9 cellular contexts compared by ENCODE assay signal in genomic region chr11:71404209-71404608, GRCh38.
"Had no signal": no experiment of that assay in that cellular context is flagged by ENCODE, and none has a peak within 500 bp of the region (broad histone marks: within the 10 kb centered on the region; RNA-seq: fewer than 3 reads in every experiment).

No MANE protein-coding gene starts in this region.

- H3K4me2 ChIP-seq: GM23338 had no signal

- H3K4me3 ChIP-seq: GM23248, GM23338, HAP-1 had no signal

- H3K9me3 ChIP-seq: HAP-1 had no signal

- ATAC-seq: GM23338, HCT116 had no signal

- DNase-seq: GM23248, GOT3, H7, H9, HCEC 1CT, HFFc6 had no signal

- H3K4me1 Mint-ChIP-seq: GM23338, H9 had no signal

- H2AFZ ChIP-seq: GM23248, GM23338 had no signal

- H3K4me3 Mint-ChIP-seq: GM23338, H9, HFFc6 had no signal

- H3K9ac ChIP-seq: GM23248 had no signal

- H3K4me1 ChIP-seq: HAP-1 had no signal

- H3K27ac Mint-ChIP-seq: GM23338, H9, HFFc6 had no signal

- H3K36me3 ChIP-seq: HAP-1 had no signal

- H3K27ac ChIP-seq: GM23248 had no signal
